In the genomic region with DNA sequence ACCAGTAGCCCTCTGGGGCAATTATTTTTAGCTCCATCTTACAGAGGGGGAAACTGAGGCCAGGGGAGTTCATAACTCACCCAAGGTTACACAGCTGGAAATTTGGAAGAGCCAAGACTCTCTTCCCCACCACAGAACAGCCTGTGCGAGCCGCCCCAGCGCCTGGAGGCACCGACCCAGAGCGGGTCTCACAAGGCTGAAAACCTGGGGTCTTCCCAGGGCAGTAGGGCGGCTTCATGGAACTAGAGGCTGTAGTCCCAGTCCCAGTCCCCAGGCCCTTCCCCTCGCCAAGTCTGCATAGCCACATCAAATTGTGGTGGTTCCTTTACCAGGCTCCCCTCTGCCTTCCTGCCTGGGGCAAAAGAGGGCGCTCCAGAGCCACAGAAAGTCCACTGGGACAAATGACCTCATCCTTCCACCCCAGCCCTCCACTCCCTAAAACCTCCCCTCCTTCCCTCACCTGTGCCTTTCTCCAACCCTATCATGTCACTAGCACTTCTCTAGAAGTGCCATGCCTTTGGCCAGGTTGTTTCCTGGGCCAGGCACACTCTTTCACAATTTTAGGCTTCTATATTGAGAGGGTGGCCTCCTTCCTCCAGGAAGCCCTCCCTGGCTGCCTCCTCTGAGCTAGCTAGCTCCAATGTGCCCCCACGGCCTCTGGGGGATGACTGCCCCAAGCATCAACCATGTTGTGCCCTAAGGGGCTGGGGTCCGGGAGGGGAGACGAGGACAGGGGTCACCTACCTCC, we compare ENCODE assay signal across 8 cellular contexts. TPM values are rescaled to one million over a fixed set of nuclear protein-coding genes. Genes with fewer than 3 reads are reported as not detected.
DNase-seq lines count a peak whose midpoint lies in the region; ATAC-seq and TF ChIP-seq lines count a peak whose summit lies in the region.

No MANE protein-coding gene starts in this region.

- H3K36me3 ChIP-seq in Loucy (ENCODE audit: insufficient read depth, low read length) (no peaks in the 10 kb centered on the region), mucosa of stomach (ENCODE audit: control insufficient read depth, insufficient read depth, low read length) (no peaks in the 10 kb centered on the region)

- no peak overlapping the region for H2AFZ ChIP-seq in Loucy (ENCODE audit: low read length)

- peaks cover 12% of the 10 kb centered on the region for H3K4me1 ChIP-seq in Loucy (ENCODE audit: insufficient read depth, low read length, poor library complexity, severe bottlenecking)
- peaks cover 60% of the 10 kb centered on the region for H3K4me1 ChIP-seq in mucosa of stomach (ENCODE audit: control insufficient read depth, insufficient read depth, low read length)

- H3K4me2 ChIP-seq in Loucy (ENCODE audit: low read depth, low read length, poor library complexity, severe bottlenecking) = no peak overlapping the region

- H4K20me1 ChIP-seq in Loucy (ENCODE audit: insufficient read depth, low read length, poor library complexity, severe bottlenecking) = no peaks in the 10 kb centered on the region

- peak; percentile 82 for TF ChIP-seq CTCF in Loucy (conservative IDR thresholded peaks at IDR 0.05; ENCODE audit: low read length)

- H3K27me3 ChIP-seq in Loucy (ENCODE audit: insufficient read depth, low read length, poor library complexity, severe bottlenecking) = no peaks in the 10 kb centered on the region
- H3K27me3 ChIP-seq in mucosa of stomach (ENCODE audit: control insufficient read depth, insufficient read depth, low read length) = no peaks in the 10 kb centered on the region

- H3K27me3 Mint-ChIP-seq in activated CD4-positive, alpha-beta memory T cell treated with anti-CD3 and anti-CD28 coated beads for 36 hours = peaks cover 12% of the 10 kb centered on the region

- H3K9ac ChIP-seq in Loucy (ENCODE audit: low read depth, low read length, poor library complexity, severe bottlenecking) (no peak overlapping the region), mucosa of stomach (ENCODE audit: low read length) (peak overlapping the region; percentile 87)

- no peaks in the 10 kb centered on the region for H3K36me3 Mint-ChIP-seq in activated CD4-positive, alpha-beta memory T cell treated with anti-CD3 and anti-CD28 coated beads for 36 hours

- no peak overlapping the region for H3K4me3 Mint-ChIP-seq in activated CD4-positive, alpha-beta memory T cell treated with anti-CD3 and anti-CD28 coated beads for 36 hours

- no peaks in the 10 kb centered on the region for H3F3A ChIP-seq in Loucy (ENCODE audit: low read depth)

- CTCF ChIA-PET in activated CD4-positive, alpha-beta memory T cell treated with anti-CD3 and anti-CD28 coated beads for 36 hours (lab: Charles Lee) = interaction anchor here (1.0 to 16.3 kb wide), 4 partner anchors 19 to 62 kb away, joined by 3 to 612 read pairs (median 16); a partner anchor contains a TSS

- DNase-seq in EH (ENCODE audit: low read depth) (peak; percentile 79), epithelial cell of prostate (ENCODE audit: low read depth, low spot score) (no peak), superior temporal gyrus (ENCODE audit: extremely low spot score) (peak; percentile 69)
- DNase-seq in activated CD4-positive, alpha-beta memory T cell treated with anti-CD3 and anti-CD28 coated beads for 36 hours = peak; percentile 83

- no peaks in the 10 kb centered on the region for H3K9me2 ChIP-seq in Loucy (replicated peaks; ENCODE audit: low read depth, low read length)

- intact Hi-C loops in activated CD4-positive, alpha-beta memory T cell treated with anti-CD3 and anti-CD28 coated beads for 36 hours (cut with micrococcal nuclease) = loop anchor here (1.0 to 5.0 kb wide), 2 partner anchors 22 to 132 kb away; a partner anchor contains a TSS

- peak overlapping the region; percentile 93 for H3K27ac ChIP-seq in epithelial cell of prostate

- H3K9me3 ChIP-seq in Loucy (ENCODE audit: insufficient read depth, low read depth, low read length) = no peaks in the 10 kb centered on the region
- H3K9me3 ChIP-seq in mucosa of stomach (ENCODE audit: control insufficient read depth, low read length) = no peaks in the 10 kb centered on the region

- H3K79me2 ChIP-seq in Loucy (ENCODE audit: insufficient read depth, low read length) = no peaks in the 10 kb centered on the region

- ATAC-seq in HG02763 (IDR thresholded peaks at IDR 0.05; ENCODE audit: unreplicated experiment) = no peak
- no peak for ATAC-seq in GM18867 (IDR thresholded peaks at IDR 0.05; ENCODE audit: unreplicated experiment)

- H3K27ac Mint-ChIP-seq in activated CD4-positive, alpha-beta memory T cell treated with anti-CD3 and anti-CD28 coated beads for 36 hours = no peak overlapping the region

- peaks cover 28% of the 10 kb centered on the region for H3K4me1 Mint-ChIP-seq in activated CD4-positive, alpha-beta memory T cell treated with anti-CD3 and anti-CD28 coated beads for 36 hours (ENCODE audit: low read depth)

- H3K4me3 ChIP-seq in Loucy (ENCODE audit: low read length, poor library complexity, severe bottlenecking) (no peak overlapping the region), mucosa of stomach (ENCODE audit: low read length) (peak overlapping the region; percentile 31)

- no peaks in the 10 kb centered on the region for H3K9me3 Mint-ChIP-seq in activated CD4-positive, alpha-beta memory T cell treated with anti-CD3 and anti-CD28 coated beads for 36 hours

- POLR2A ChIA-PET in activated CD4-positive, alpha-beta memory T cell treated with anti-CD3 and anti-CD28 coated beads for 36 hours (lab: Charles Lee) = interaction anchor here (1.1 to 1.2 kb wide), 2 partner anchors 23 to 47 kb away, joined by 6 to 9 read pairs; no protein-coding TSS in a partner anchor

RNA-seq across cellular contexts. Expression of a gene that starts 15.2 kb away (rescaled TPM):
- total RNA-seq in activated CD4-positive, alpha-beta memory T cell treated with anti-CD3 and anti-CD28 coated beads for 36 hours = 1 to 10 TPM; 1.4 to 1.9 TPM

RNA-seq across cellular contexts. Expression of a gene that starts 25.9 kb away (rescaled TPM):
- under 1 TPM in 1 of 2 experiments, not detected in 1; 0.12 TPM for total RNA-seq in activated CD4-positive, alpha-beta memory T cell treated with anti-CD3 and anti-CD28 coated beads for 36 hours

RNA-seq across cellular contexts. Expression of a gene that starts 34.8 kb away (rescaled TPM):
- not detected for total RNA-seq in activated CD4-positive, alpha-beta memory T cell treated with anti-CD3 and anti-CD28 coated beads for 36 hours

RNA-seq across cellular contexts. Expression of a gene that starts 58.9 kb away (rescaled TPM):
- 100 to 1,000 TPM; 101 to 106 TPM for total RNA-seq in activated CD4-positive, alpha-beta memory T cell treated with anti-CD3 and anti-CD28 coated beads for 36 hours
